Comparison of ENCODE assay signal across 19 cellular contexts in the genomic region with DNA sequence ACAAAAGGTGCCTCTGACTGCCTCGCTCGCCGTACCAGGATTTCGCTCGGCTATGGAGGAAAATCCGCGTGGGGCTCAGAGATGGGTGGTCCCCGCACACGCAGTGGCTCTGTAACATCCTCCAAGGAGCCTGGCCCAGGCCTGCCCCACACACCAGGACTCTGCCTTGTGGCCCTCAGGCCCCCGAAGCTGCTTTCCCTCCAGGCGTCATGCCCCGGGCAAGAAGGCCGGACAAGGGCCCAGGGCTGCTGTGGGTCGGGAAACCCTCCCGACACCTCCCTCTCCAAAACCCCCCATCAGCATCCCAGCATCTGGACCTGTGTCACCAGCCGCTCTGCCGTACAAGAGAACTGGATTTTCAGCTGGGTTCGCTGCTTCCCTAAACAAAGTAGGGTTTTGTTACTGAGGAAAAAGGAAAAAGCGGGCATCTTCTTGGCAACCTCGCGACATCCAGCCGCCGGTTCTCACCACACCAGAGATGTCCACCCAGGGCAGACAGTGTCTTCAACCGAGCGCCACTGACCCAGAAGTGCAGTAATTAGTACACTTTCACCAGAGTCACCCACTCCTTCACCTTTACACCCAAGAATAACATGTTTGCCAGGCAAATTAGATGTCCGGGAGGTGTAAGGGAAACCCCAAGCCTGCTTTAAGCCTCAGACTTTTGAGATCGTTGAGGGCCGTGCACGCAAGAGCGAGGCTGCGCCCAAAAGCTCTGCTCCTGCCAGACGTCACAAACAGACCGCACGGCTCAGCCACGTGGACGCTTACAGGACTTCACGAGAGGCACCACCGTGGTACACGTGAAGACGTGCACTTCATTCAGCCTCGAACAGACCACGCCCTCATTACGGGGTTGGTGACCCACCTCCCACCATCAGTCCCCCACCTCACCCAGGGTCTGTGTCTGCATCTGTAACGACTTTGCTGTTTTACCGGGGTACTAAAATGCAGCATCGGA.
DNase-seq lines count a peak whose midpoint lies in the region; ATAC-seq and TF ChIP-seq lines count a peak whose summit lies in the region.
"Had no signal": no experiment of that assay in that cellular context is flagged by ENCODE, and none has a peak within 500 bp of the region (broad histone marks: within the 10 kb centered on the region; RNA-seq: fewer than 3 reads in every experiment).

No MANE protein-coding gene starts in this region.

- no peak overlapping the region for H2BK12ac ChIP-seq in neuronal stem cell (ENCODE audit: low read length)

- no peak for TF ChIP-seq CTCF in gastroesophageal sphincter (IDR thresholded peaks at IDR 0.05)
- TF ChIP-seq CTCF in transverse colon (IDR thresholded peaks at IDR 0.05): no peak
- TF ChIP-seq CTCF in colonic mucosa (IDR thresholded peaks at IDR 0.05): no peak

- H3K27me3 ChIP-seq in gastroesophageal sphincter (no peaks in the 10 kb centered on the region), neuronal stem cell (ENCODE audit: control insufficient read depth in 3 of 3, insufficient read depth in 3 of 3, low read depth in 1 of 3, low read length in 3 of 3) (no peaks in the 10 kb centered on the region), transverse colon (no peaks in the 10 kb centered on the region), colonic mucosa (no peaks in the 10 kb centered on the region)
- H3K27me3 ChIP-seq: gastrocnemius medialis had no signal

- in situ Hi-C loops in transverse colon (cut with MboI; ENCODE audit: low pct_ligation_motif_present in 1 of 4, low pct_unique_long_range_greater_than_20kb in 1 of 4, low sequenced_read_pairs in 3 of 4): no loop called here

- WGBS in gastroesophageal sphincter (ENCODE audit: low coverage in 1 of 2), 2 donors: 90 to 93% methylated on average over 9 to 38 of the region's 46 CpGs
- WGBS in neuronal stem cell (ENCODE audit: extremely low coverage in 2 of 2, insufficient read length in 2 of 2, insufficient replicate concordance in 1 of 2), 2 donors: no CpG with 5 or more reads among the region's 46 CpGs
- WGBS in transverse colon (ENCODE audit: low coverage in 1 of 2), 2 donors: 92 to 100% methylated on average over 6 to 46 of the region's 46 CpGs

- peak overlapping the region; percentile 99 for H3K27ac ChIP-seq in angular gyrus (ENCODE audit: low read depth, low read length)
- peak overlapping the region in 3 of 4 donors; percentile 90 to 93 (median 92) for H3K27ac ChIP-seq in gastroesophageal sphincter
- H3K27ac ChIP-seq in neuronal stem cell (replicated peaks; ENCODE audit: low read length): peak overlapping the region; percentile 38
- H3K27ac ChIP-seq in transverse colon: peak overlapping the region in 3 of 4 donors; percentile 2 to 82 (median 80)
- H3K27ac ChIP-seq in colonic mucosa: no peak overlapping the region
- H3K27ac ChIP-seq: thoracic aorta, VCaP had no signal

- H3K14ac ChIP-seq in neuronal stem cell (ENCODE audit: low read length): peak overlapping the region; percentile 48

- H2AFZ ChIP-seq in neuronal stem cell (ENCODE audit: low read length): no peak overlapping the region

- H3K4me1 ChIP-seq in gastroesophageal sphincter (peaks cover 8 to 93% (median 35%) of the 10 kb centered on the region in 3 donors), neuronal stem cell (ENCODE audit: control insufficient read depth in 2 of 2, insufficient read depth in 1 of 2, low read depth in 1 of 2, low read length in 2 of 2) (peaks cover 29 to 35% of the 10 kb centered on the region in 2 donors), transverse colon (peaks cover 17 to 41% (median 32%) of the 10 kb centered on the region in 4 donors), colonic mucosa (no peaks in the 10 kb centered on the region)

- H3K18ac ChIP-seq in neuronal stem cell (ENCODE audit: low read length): peak overlapping the region; percentile 82

- H3K79me1 ChIP-seq in neuronal stem cell (ENCODE audit: low read depth, low read length): peaks cover 26% of the 10 kb centered on the region

- H3K9ac ChIP-seq in neuronal stem cell (ENCODE audit: low read depth, low read length, poor library complexity) (no peak overlapping the region), colonic mucosa (ENCODE audit: low read depth in 2 of 2, low read length in 2 of 2) (no peak overlapping the region)

- H4K8ac ChIP-seq in neuronal stem cell (ENCODE audit: low read depth, low read length): no peak overlapping the region

- DNase-seq in neuronal stem cell (ENCODE audit: low spot score): no peak
- DNase-seq in transverse colon: no peak
- no peak for DNase-seq in colonic mucosa
- DNase-seq in stimulated activated CD4-positive, alpha-beta T cell treated with anti-CD3 and anti-CD28 coated beads, Interleukin-4, amount 100 ng/mL, for 24 hours: no peak
- DNase-seq: CD8-positive, alpha-beta T cell; DMS 273 treated with DMSO at 0.1 percent for 48 hours; effector memory CD8-positive, alpha-beta T cell; gastrocnemius medialis; H7; islet precursor cell; NCI-H1092; NCI-H187 treated with DMSO at 0.1 percent for 48 hours; stimulated activated CD4-positive, alpha-beta T cell treated with anti-CD3 and anti-CD28 coated beads, Interleukin-1b, Interleukin-23, amount 100 ng/mL, for 48 hours had no signal

- peak overlapping the region; percentile 20 for H2BK15ac ChIP-seq in neuronal stem cell (ENCODE audit: low read length)

- H3K4me3 ChIP-seq in gastroesophageal sphincter (no peak overlapping the region), neuronal stem cell (ENCODE audit: low read length in 2 of 2) (no peak overlapping the region), transverse colon (no peak overlapping the region), colonic mucosa (no peak overlapping the region)
- H3K4me3 ChIP-seq: gastrocnemius medialis, lung, thoracic aorta had no signal

- no peak overlapping the region for H3K4me2 ChIP-seq in neuronal stem cell (ENCODE audit: insufficient read depth, low read length, poor library complexity, severe bottlenecking)

- H2BK120ac ChIP-seq in neuronal stem cell (ENCODE audit: low read depth, low read length): no peak overlapping the region

- intact Hi-C loops in transverse colon (cut with DNase I; ENCODE audit: low total_unique reads): no loop called here
- intact Hi-C loops in colonic mucosa (cut with DNase I): no loop called here

- no peak overlapping the region for H4K91ac ChIP-seq in neuronal stem cell (ENCODE audit: low read depth, low read length, poor library complexity)

- peak overlapping the region; percentile 60 for H2AK5ac ChIP-seq in neuronal stem cell (ENCODE audit: low read depth, low read length)

- H3K36me3 ChIP-seq in gastroesophageal sphincter (no peaks in the 10 kb centered on the region), neuronal stem cell (replicated peaks in 1 of 2; ENCODE audit: control insufficient read depth in 2 of 2, insufficient read depth in 2 of 2, low read length in 2 of 2) (peaks cover 5 to 28% of the 10 kb centered on the region in 2 donors), transverse colon (no peaks in the 10 kb centered on the region), colonic mucosa (no peaks in the 10 kb centered on the region)
- H3K36me3 ChIP-seq: gastrocnemius medialis, thoracic aorta had no signal

- TF ChIP-seq EP300 in gastroesophageal sphincter (IDR thresholded peaks at IDR 0.05) (no peak), transverse colon (IDR thresholded peaks at IDR 0.05; ENCODE audit: low read depth) (no peak)

- H3K9me3 ChIP-seq in gastroesophageal sphincter (no peaks in the 10 kb centered on the region), neuronal stem cell (replicated peaks in 1 of 2; ENCODE audit: control insufficient read depth in 2 of 2, insufficient read depth in 1 of 2, low read depth in 1 of 2, low read length in 2 of 2) (peaks cover 0 to 1% of the 10 kb centered on the region in 2 donors), transverse colon (no peaks in the 10 kb centered on the region), colonic mucosa (no peaks in the 10 kb centered on the region)
- H3K9me3 ChIP-seq: gastrocnemius medialis, thoracic aorta had no signal

- ATAC-seq in gastroesophageal sphincter (no peak), HG02759 (IDR thresholded peaks at IDR 0.05; ENCODE audit: unreplicated experiment) (no peak)
- ATAC-seq: CD8-positive, alpha-beta T cell; effector memory CD8-positive, alpha-beta T cell; gastrocnemius medialis had no signal

- no peak overlapping the region for H3K23ac ChIP-seq in neuronal stem cell (ENCODE audit: low read depth, low read length, poor library complexity)

- no peak overlapping the region for H3K4ac ChIP-seq in neuronal stem cell (ENCODE audit: low read length)

- TF ChIP-seq POLR2A in gastroesophageal sphincter (IDR thresholded peaks at IDR 0.05): no peak
- no peak for TF ChIP-seq POLR2A in transverse colon (IDR thresholded peaks at IDR 0.05)

- no peak overlapping the region for H2BK5ac ChIP-seq in neuronal stem cell (ENCODE audit: low read length)
